14 cellular contexts compared by ENCODE assay signal in the genomic region with DNA sequence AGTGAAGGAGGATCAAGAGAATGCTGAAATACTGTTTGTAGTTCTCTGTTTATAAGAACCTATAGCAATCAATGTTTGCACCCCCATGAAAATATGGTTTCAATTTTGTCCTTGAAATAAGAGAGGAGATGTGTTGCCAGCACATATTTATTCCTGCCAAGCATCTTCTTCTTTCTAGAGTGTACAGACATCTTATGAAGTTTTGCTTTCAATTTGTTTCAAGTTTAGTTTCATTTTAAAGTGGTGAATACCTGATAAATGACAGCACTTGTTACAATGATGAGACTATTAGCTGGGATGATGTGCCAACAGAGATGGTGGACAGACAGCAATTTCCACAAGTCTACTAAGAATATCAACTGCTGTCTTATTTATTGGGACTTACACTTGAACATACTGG. TPM values are rescaled to one million over a fixed set of nuclear protein-coding genes. Genes with fewer than 3 reads are reported as not detected.
DNase-seq lines count a peak whose midpoint lies in the region; ATAC-seq and TF ChIP-seq lines count a peak whose summit lies in the region.
"Had no signal": no experiment of that assay in that cellular context is flagged by ENCODE, and none has a peak within 500 bp of the region (broad histone marks: within the 10 kb centered on the region; RNA-seq: fewer than 3 reads in every experiment).

No MANE protein-coding gene starts in this region.

- H3K4me1 Mint-ChIP-seq in activated CD8-positive, alpha-beta T cell treated with anti-CD3 and anti-CD28 coated beads, Interleukin-2, amount 10 ng/mL, durations not matched to agents 7 days and 5 days (ENCODE audit: low read depth), result peaks cover 8% of the 10 kb centered on the region
- H3K4me1 Mint-ChIP-seq: nephron; stimulated activated memory B cell treated with anti-CD40 and anti-IgM and Interleukin-4, amounts not matched to agents 10 μg/mL and 1 μg/mL and 100 μg/mL, for 72 hours had no signal

- H3K9me3 ChIP-seq in tibial artery, result no peaks in the 10 kb centered on the region
- H3K9me3 ChIP-seq: Caco-2 had no signal

- no peak overlapping the region for H3K27ac Mint-ChIP-seq in activated CD8-positive, alpha-beta T cell treated with anti-CD3 and anti-CD28 coated beads, Interleukin-2, amount 10 ng/mL, durations not matched to agents 7 days and 5 days
- H3K27ac Mint-ChIP-seq: stimulated activated memory B cell treated with anti-CD40 and anti-IgM and Interleukin-4, amounts not matched to agents 10 μg/mL and 1 μg/mL and 100 μg/mL, for 72 hours had no signal

- H3K36me3 Mint-ChIP-seq in activated CD8-positive, alpha-beta T cell treated with anti-CD3 and anti-CD28 coated beads, Interleukin-2, amount 10 ng/mL, durations not matched to agents 7 days and 5 days (ENCODE audit: low read depth), result no peaks in the 10 kb centered on the region
- H3K36me3 Mint-ChIP-seq: stimulated activated memory B cell treated with anti-CD40 and anti-IgM and Interleukin-4, amounts not matched to agents 10 μg/mL and 1 μg/mL and 100 μg/mL, for 72 hours had no signal

- H3K36me3 ChIP-seq in tibial artery, result no peaks in the 10 kb centered on the region

- no peaks in the 10 kb centered on the region for H3K4me1 ChIP-seq in tibial artery
- H3K4me1 ChIP-seq: Caco-2 had no signal

- peak; percentile 92 for ATAC-seq in GM18520 (IDR thresholded peaks at IDR 0.05; ENCODE audit: unreplicated experiment)
- ATAC-seq in GM21515 (IDR thresholded peaks at IDR 0.05; ENCODE audit: unreplicated experiment), result peak; percentile 75
- peak; percentile 91 for ATAC-seq in HG03097 (IDR thresholded peaks at IDR 0.05; ENCODE audit: low FRiP score, unreplicated experiment)
- ATAC-seq in activated CD8-positive, alpha-beta T cell treated with anti-CD3 and anti-CD28 coated beads, Interleukin-2, amount 10 ng/mL, durations not matched to agents 7 days and 5 days, result peak; percentile 51
- ATAC-seq: K562; stimulated activated memory B cell treated with anti-CD40 and anti-IgM and Interleukin-4, amounts not matched to agents 10 μg/mL and 1 μg/mL and 100 μg/mL, for 72 hours had no signal

- H3K27me3 ChIP-seq in tibial artery, result no peaks in the 10 kb centered on the region

- no peak overlapping the region for H3K27ac ChIP-seq in tibial artery

- no peak overlapping the region for H3K4me3 ChIP-seq in tibial artery
- H3K4me3 ChIP-seq: K562 had no signal

- H3K9me3 Mint-ChIP-seq in activated CD8-positive, alpha-beta T cell treated with anti-CD3 and anti-CD28 coated beads, Interleukin-2, amount 10 ng/mL, durations not matched to agents 7 days and 5 days (ENCODE audit: insufficient read depth), result no peaks in the 10 kb centered on the region
- H3K9me3 Mint-ChIP-seq: stimulated activated memory B cell treated with anti-CD40 and anti-IgM and Interleukin-4, amounts not matched to agents 10 μg/mL and 1 μg/mL and 100 μg/mL, for 72 hours had no signal

- intact Hi-C loops in tibial artery (cut with DNase I; ENCODE audit: low total_unique reads), result no loop called here

- H3K4me3 Mint-ChIP-seq in activated CD8-positive, alpha-beta T cell treated with anti-CD3 and anti-CD28 coated beads, Interleukin-2, amount 10 ng/mL, durations not matched to agents 7 days and 5 days, result no peak overlapping the region
- H3K4me3 Mint-ChIP-seq: nephron; stimulated activated memory B cell treated with anti-CD40 and anti-IgM and Interleukin-4, amounts not matched to agents 10 μg/mL and 1 μg/mL and 100 μg/mL, for 72 hours had no signal

- POLR2A ChIA-PET in activated CD8-positive, alpha-beta T cell treated with anti-CD3 and anti-CD28 coated beads, Interleukin-2, amount 10 ng/mL, durations not matched to agents 7 days and 5 days (lab: Charles Lee), result no interaction called here

- peaks cover 11% of the 10 kb centered on the region for H3K27me3 Mint-ChIP-seq in activated CD8-positive, alpha-beta T cell treated with anti-CD3 and anti-CD28 coated beads, Interleukin-2, amount 10 ng/mL, durations not matched to agents 7 days and 5 days (ENCODE audit: low read depth)
- H3K27me3 Mint-ChIP-seq: stimulated activated memory B cell treated with anti-CD40 and anti-IgM and Interleukin-4, amounts not matched to agents 10 μg/mL and 1 μg/mL and 100 μg/mL, for 72 hours had no signal

- CTCF ChIA-PET in activated CD8-positive, alpha-beta T cell treated with anti-CD3 and anti-CD28 coated beads, Interleukin-2, amount 10 ng/mL, durations not matched to agents 7 days and 5 days (lab: Charles Lee), result no interaction called here

- no peak for TF ChIP-seq CTCF in tibial artery (IDR thresholded peaks at IDR 0.05)

- DNase-seq in activated CD8-positive, alpha-beta T cell treated with anti-CD3 and anti-CD28 coated beads, Interleukin-2, amount 10 ng/mL, durations not matched to agents 7 days and 5 days, result no peak
- DNase-seq in activated gamma-delta T cell (lab: John Stamatoyannopoulos, UW) (no peak), tibial artery (no peak), iPS-NIHi11 (ENCODE audit: low spot score) (no peak), cerebellum (ENCODE audit: low spot score) (no peak)
- DNase-seq: Caco-2, erythroblast, NCI-H510A treated with DMSO at 0.1 percent for 48 hours had no signal

RNA-seq across cellular contexts. Expression of a gene that starts 39.2 kb away (rescaled TPM):
- 10 to 100 TPM; 74.5 to 75.4 TPM for total RNA-seq in activated CD8-positive, alpha-beta T cell treated with anti-CD3 and anti-CD28 coated beads, Interleukin-2, amount 10 ng/mL, durations not matched to agents 7 days and 5 days
- 8.6 TPM for total RNA-seq in cerebellum
